In the genomic region with DNA sequence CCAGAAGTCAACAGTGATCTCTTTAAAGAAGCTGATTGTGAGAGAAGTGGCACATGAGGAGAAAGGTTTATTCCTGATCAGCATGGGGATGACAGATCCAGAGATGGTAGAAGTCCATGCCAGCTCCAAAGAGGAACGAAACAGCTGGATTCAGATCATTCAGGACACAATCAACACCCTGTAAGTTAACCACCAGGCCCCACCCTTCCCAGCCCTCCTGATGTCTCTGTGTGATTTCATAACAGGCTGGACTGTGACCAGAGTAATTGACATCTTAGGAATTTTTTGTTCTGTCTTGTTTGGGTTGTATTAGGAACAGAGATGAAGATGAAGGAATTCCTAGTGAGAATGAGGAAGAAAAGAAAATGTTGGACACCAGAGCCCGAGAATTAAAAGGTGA, we compare ENCODE assay signal across 10 cellular contexts.
DNase-seq lines count a peak whose midpoint lies in the region; ATAC-seq and TF ChIP-seq lines count a peak whose summit lies in the region.
"Had no signal": no experiment of that assay in that cellular context is flagged by ENCODE, and none has a peak within 500 bp of the region (broad histone marks: within the 10 kb centered on the region; RNA-seq: fewer than 3 reads in every experiment).

No MANE protein-coding gene starts in this region.

- DNase-seq in AG20443 (ENCODE audit: low spot score): peak; percentile 71
- DNase-seq in cardiac muscle cell (ENCODE audit: low read depth in 1 of 2, low spot score in 1 of 2): peak in 1 of 2 donors; percentile 57
- DNase-seq in MV-4-11 (lab: John Stamatoyannopoulos, UW): no peak
- DNase-seq in NCI-H510A (lab: John Stamatoyannopoulos, UW): no peak
- no peak for DNase-seq in NCI-H1436 treated with DMSO at 0.1 percent for 48 hours (lab: John Stamatoyannopoulos, UW)
- no peak for DNase-seq in left lobe of liver (ENCODE audit: low spot score)
- DNase-seq: NCI-H2029 treated with DMSO at 0.1 percent for 48 hours, PC-9 had no signal

- TF ChIP-seq CTCF in cardiac muscle cell (IDR thresholded peaks at IDR 0.05; ENCODE audit: low read depth, low read length): no peak

- peak overlapping the region; percentile 59 for H3K27ac Mint-ChIP-seq in activated naive CD8-positive, alpha-beta T cell

- peaks cover 26% of the 10 kb centered on the region for H3K4me1 Mint-ChIP-seq in activated naive CD8-positive, alpha-beta T cell (ENCODE audit: low read depth)

- H3K4me3 ChIP-seq in cardiac muscle cell (no peak overlapping the region), rectal smooth muscle tissue (ENCODE audit: low read length) (no peak overlapping the region)
- H3K4me3 ChIP-seq: PC-9 had no signal

- H3K9me3 Mint-ChIP-seq in activated naive CD8-positive, alpha-beta T cell (ENCODE audit: low read depth): no peaks in the 10 kb centered on the region

- H3K36me3 ChIP-seq in cardiac muscle cell (peaks cover 46% of the 10 kb centered on the region), rectal smooth muscle tissue (ENCODE audit: control insufficient read depth, insufficient read depth, low read length) (peaks cover 32% of the 10 kb centered on the region)

- no peak for ATAC-seq in left lobe of liver

- H3K9me3 ChIP-seq in cardiac muscle cell (ENCODE audit: low read depth): no peaks in the 10 kb centered on the region

- peak overlapping the region; percentile 11 for H3K27ac ChIP-seq in cardiac muscle cell
- peak overlapping the region; percentile 56 for H3K27ac ChIP-seq in rectal smooth muscle tissue (ENCODE audit: low read depth, low read length)
- H3K27ac ChIP-seq: PC-9 had no signal

- H3K4me1 ChIP-seq in cardiac muscle cell (ENCODE audit: low read depth): peaks cover 22% of the 10 kb centered on the region
- H3K4me1 ChIP-seq in rectal smooth muscle tissue (ENCODE audit: control insufficient read depth, insufficient read depth, low read length): peaks cover 15% of the 10 kb centered on the region

- no peak overlapping the region for H3K4me3 Mint-ChIP-seq in activated naive CD8-positive, alpha-beta T cell

- H3K9ac ChIP-seq in rectal smooth muscle tissue (ENCODE audit: low read length): no peak overlapping the region

- no peaks in the 10 kb centered on the region for H3K27me3 ChIP-seq in cardiac muscle cell
- H3K27me3 ChIP-seq in rectal smooth muscle tissue (ENCODE audit: control insufficient read depth, insufficient read depth, low read length): no peaks in the 10 kb centered on the region

- no peaks in the 10 kb centered on the region for H3K27me3 Mint-ChIP-seq in activated naive CD8-positive, alpha-beta T cell

- H3K36me3 Mint-ChIP-seq in activated naive CD8-positive, alpha-beta T cell: peaks cover 5% of the 10 kb centered on the region
